In the genomic region with DNA sequence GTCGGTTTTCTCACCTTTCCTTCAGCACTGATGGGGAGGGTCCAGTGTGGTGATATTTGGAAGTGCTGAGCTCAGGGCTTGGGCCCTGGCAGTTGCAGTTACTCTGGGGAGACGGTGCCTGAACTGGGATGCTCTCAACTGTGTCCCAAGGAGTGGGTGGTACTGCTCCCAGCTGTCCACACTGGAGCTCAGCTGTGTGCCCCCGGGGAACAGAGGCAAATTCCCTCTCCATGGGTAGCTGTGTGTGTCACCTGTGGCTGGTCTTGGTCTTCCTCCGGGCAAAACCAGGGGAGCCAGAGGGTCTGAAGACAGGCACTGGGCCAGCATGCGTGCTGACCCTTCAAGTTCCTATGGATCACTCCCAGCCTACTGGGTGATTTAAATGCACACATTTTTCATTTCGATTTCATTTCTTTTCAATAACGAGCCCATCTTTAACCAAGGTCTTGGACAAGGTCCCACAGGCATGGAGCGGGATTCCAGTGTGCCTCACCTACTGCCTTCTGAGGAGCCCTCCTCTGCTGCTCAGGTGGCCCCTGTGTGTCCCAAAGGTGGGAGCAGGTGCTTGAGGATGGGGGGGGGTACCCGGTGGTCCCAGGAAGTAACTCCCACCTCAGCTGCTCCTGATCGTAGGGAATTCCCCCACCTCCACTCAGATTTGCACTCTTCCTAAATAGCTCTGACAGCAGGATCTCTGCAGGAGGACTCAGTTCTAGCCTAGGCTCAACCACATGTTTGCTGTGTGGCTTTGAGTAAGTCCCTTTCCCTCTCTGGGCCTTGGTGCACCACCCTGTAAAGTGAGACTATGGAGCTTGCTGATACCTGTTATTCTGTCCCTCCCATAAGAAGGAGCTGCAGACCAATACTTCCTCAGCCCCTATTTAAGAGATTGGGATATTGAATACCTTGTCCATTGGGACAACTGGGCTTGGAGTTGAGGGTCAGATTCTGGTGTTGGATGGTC, we compare ENCODE assay signal across 12 cellular contexts.
"Had no signal": no experiment of that assay in that cellular context is flagged by ENCODE, and none has a peak within 500 bp of the region (broad histone marks: within the 10 kb centered on the region; RNA-seq: fewer than 3 reads in every experiment).

No MANE protein-coding gene starts in this region.

- H3K36me3 Mint-ChIP-seq: activated naive CD4-positive, alpha-beta T cell treated with anti-CD3 and anti-CD28 coated beads, Interleukin-2, amount 50 U/mL, for 24 hours; natural killer cell treated with Interleukin-12 subunit alpha and Interleukin-12 subunit beta and Interleukin-15 and Interleukin-18, amount 100 ng/mL, for 72 hours had no signal

- H3K36me3 ChIP-seq: thyroid gland had no signal

- DNase-seq: activated CD4-positive, alpha-beta T cell treated with anti-CD3 and anti-CD28 coated beads, Interleukin-2, amount 10 ng/mL, durations not matched to agents 24 days and 14 days; activated T-cell treated with anti-CD3 and anti-CD28 coated beads, Interleukin-2, amount 50 U/mL, for 24 hours; foreskin keratinocyte; retina; stimulated activated CD4-positive, alpha-beta T cell treated with anti-CD3 and anti-CD28 coated beads, Interleukin-4, amount 100 ng/mL, for 1 hour; T1000; thyroid gland had no signal

- H3K4me3 Mint-ChIP-seq: activated CD4-positive, alpha-beta T cell treated with anti-CD3 and anti-CD28 coated beads, Interleukin-2, amount 10 ng/mL, durations not matched to agents 24 days and 14 days; activated CD8-positive, alpha-beta T cell treated with anti-CD3 and anti-CD28 coated beads for 36 hours; activated naive CD4-positive, alpha-beta T cell treated with anti-CD3 and anti-CD28 coated beads, Interleukin-2, amount 50 U/mL, for 24 hours; activated T-cell treated with anti-CD3 and anti-CD28 coated beads, Interleukin-2, amount 50 U/mL, for 24 hours; natural killer cell treated with Interleukin-12 subunit alpha and Interleukin-12 subunit beta and Interleukin-15 and Interleukin-18, amount 100 ng/mL, for 72 hours had no signal

- ATAC-seq: natural killer cell treated with Interleukin-12 subunit alpha and Interleukin-12 subunit beta and Interleukin-15 and Interleukin-18, amount 100 ng/mL, for 72 hours had no signal

- H3K27ac ChIP-seq: foreskin keratinocyte, skin epidermis had no signal

- H3K4me1 Mint-ChIP-seq: activated CD4-positive, alpha-beta T cell treated with anti-CD3 and anti-CD28 coated beads, Interleukin-2, amount 10 ng/mL, durations not matched to agents 24 days and 14 days had no signal

- H3K27me3 Mint-ChIP-seq: activated CD4-positive, alpha-beta T cell treated with anti-CD3 and anti-CD28 coated beads, Interleukin-2, amount 10 ng/mL, durations not matched to agents 24 days and 14 days; activated CD8-positive, alpha-beta T cell treated with anti-CD3 and anti-CD28 coated beads for 36 hours; activated naive CD4-positive, alpha-beta T cell treated with anti-CD3 and anti-CD28 coated beads, Interleukin-2, amount 50 U/mL, for 24 hours; activated T-cell treated with anti-CD3 and anti-CD28 coated beads, Interleukin-2, amount 50 U/mL, for 24 hours; natural killer cell treated with Interleukin-12 subunit alpha and Interleukin-12 subunit beta and Interleukin-15 and Interleukin-18, amount 100 ng/mL, for 72 hours had no signal

- H3K27me3 ChIP-seq: thyroid gland had no signal

- H3K4me3 ChIP-seq: lung, skin epidermis, thyroid gland had no signal

- H3K9me3 Mint-ChIP-seq: activated CD4-positive, alpha-beta T cell treated with anti-CD3 and anti-CD28 coated beads, Interleukin-2, amount 10 ng/mL, durations not matched to agents 24 days and 14 days; activated CD8-positive, alpha-beta T cell treated with anti-CD3 and anti-CD28 coated beads for 36 hours; activated naive CD4-positive, alpha-beta T cell treated with anti-CD3 and anti-CD28 coated beads, Interleukin-2, amount 50 U/mL, for 24 hours; activated T-cell treated with anti-CD3 and anti-CD28 coated beads, Interleukin-2, amount 50 U/mL, for 24 hours; natural killer cell treated with Interleukin-12 subunit alpha and Interleukin-12 subunit beta and Interleukin-15 and Interleukin-18, amount 100 ng/mL, for 72 hours had no signal

- H3K27ac Mint-ChIP-seq: activated CD4-positive, alpha-beta T cell treated with anti-CD3 and anti-CD28 coated beads, Interleukin-2, amount 10 ng/mL, durations not matched to agents 24 days and 14 days; activated CD8-positive, alpha-beta T cell treated with anti-CD3 and anti-CD28 coated beads for 36 hours; activated naive CD4-positive, alpha-beta T cell treated with anti-CD3 and anti-CD28 coated beads, Interleukin-2, amount 50 U/mL, for 24 hours; activated T-cell treated with anti-CD3 and anti-CD28 coated beads, Interleukin-2, amount 50 U/mL, for 24 hours; natural killer cell treated with Interleukin-12 subunit alpha and Interleukin-12 subunit beta and Interleukin-15 and Interleukin-18, amount 100 ng/mL, for 72 hours had no signal

- H3K9me3 ChIP-seq: thyroid gland had no signal

- H3K4me1 ChIP-seq: foreskin keratinocyte had no signal
